ENCODE assay signal across 7 cellular contexts in genomic region chr11:95337972-95338429, GRCh38.
A peak's percentile ranks its signal among the peaks of the same experiment; 100 is the strongest.
DNase-seq lines count a peak whose midpoint lies in the region; TF ChIP-seq lines count a peak whose summit lies in the region.

No MANE protein-coding gene starts in this region.

- no peak for TF ChIP-seq CTCF in hepatocyte (IDR thresholded peaks at IDR 0.05; ENCODE audit: poor library complexity)

- WGBS in GM23248 (ENCODE audit: low coverage in 1 of 2, low lambda C conversion rate in 2 of 2, missing lambda C conversion rate in 2 of 2), 2 experiments: 73 to 85% methylated on average over 2 of the region's 2 CpGs
- WGBS in hepatocyte (ENCODE audit: low lambda C conversion rate, missing lambda C conversion rate): 43% methylated on average over 2 of the region's 2 CpGs

- H3K27ac ChIP-seq in GM23248 (no peak overlapping the region), hepatocyte (peak overlapping the region; percentile 97), temporal lobe (ENCODE audit: low read depth, low read length) (peak overlapping the region; percentile 66)

- in situ Hi-C loops in GM23248 (cut with MboI): no loop called here

- H3K9me3 ChIP-seq in GM23248 (ENCODE audit: low read depth): no peaks in the 10 kb centered on the region
- no peaks in the 10 kb centered on the region for H3K9me3 ChIP-seq in hepatocyte (ENCODE audit: low read depth)

- peak overlapping the region; percentile 61 for H3K9ac ChIP-seq in GM23248

- H3K9me2 ChIP-seq in GM23248 (ENCODE audit: insufficient read depth) (no peaks in the 10 kb centered on the region), hepatocyte (replicated peaks; ENCODE audit: insufficient read depth) (no peaks in the 10 kb centered on the region)

- H3K36me3 ChIP-seq in GM23248 (ENCODE audit: low read depth) (no peaks in the 10 kb centered on the region), hepatocyte (replicated peaks; ENCODE audit: insufficient read depth, low read depth) (no peaks in the 10 kb centered on the region)

- no peaks in the 10 kb centered on the region for H3K27me3 ChIP-seq in GM23248 (replicated peaks; ENCODE audit: insufficient read depth)
- no peaks in the 10 kb centered on the region for H3K27me3 ChIP-seq in hepatocyte

- H3K4me1 ChIP-seq in GM23248 (ENCODE audit: insufficient read depth): peaks cover 26% of the 10 kb centered on the region
- peaks cover 41% of the 10 kb centered on the region for H3K4me1 ChIP-seq in hepatocyte (ENCODE audit: insufficient read depth)

- DNase-seq in GM23248 (peak; percentile 18), NCI-H446 treated with DMSO at 0.1 percent for 48 hours (lab: John Stamatoyannopoulos, UW) (peak; percentile 67), hepatocyte (ENCODE audit: low spot score) (no peak), NCI-H1436 (lab: John Stamatoyannopoulos, UW) (no peak), HUDEP-2 (lab: John Stamatoyannopoulos, UW; ENCODE audit: unreplicated experiment in 76 of 76) (no peak), NCI-H2227 treated with DMSO at 0.1 percent for 48 hours (lab: John Stamatoyannopoulos, UW) (no peak)

- H3K4me3 ChIP-seq in GM23248: 0 out of 2 replicates have a peak overlapping the region, but pooled peaks have one; percentile 46
- no peak overlapping the region for H3K4me3 ChIP-seq in hepatocyte

- H2AFZ ChIP-seq in GM23248: peak overlapping the region; percentile 86
- H2AFZ ChIP-seq in hepatocyte: peak overlapping the region; percentile 7

- peak overlapping the region; percentile 60 for H3K4me2 ChIP-seq in GM23248 (ENCODE audit: unreplicated experiment)
- peak overlapping the region; percentile 53 for H3K4me2 ChIP-seq in hepatocyte

- peaks cover 15% of the 10 kb centered on the region; the same call in 1 of the 2 replicates for H3F3A ChIP-seq in GM23248 (ENCODE audit: insufficient read depth)

- no peaks in the 10 kb centered on the region for H4K20me1 ChIP-seq in GM23248 (ENCODE audit: insufficient read depth)
- no peaks in the 10 kb centered on the region for H4K20me1 ChIP-seq in hepatocyte (ENCODE audit: insufficient read depth, poor library complexity, severe bottlenecking)

- no peaks in the 10 kb centered on the region for H3K79me2 ChIP-seq in GM23248 (ENCODE audit: insufficient read depth)
- H3K79me2 ChIP-seq in hepatocyte: no peaks in the 10 kb centered on the region

Comparison
In these comparisons a context has a peak if more than half of its experiments do, and no peak if none do; other contexts are left out.
1. DNase-seq: peak in GM23248 (single experiment) and NCI-H446 treated with DMSO at 0.1 percent for 48 hours (single experiment); none in hepatocyte (single experiment), NCI-H1436 (single experiment), HUDEP-2 (0 of 76) and NCI-H2227 treated with DMSO at 0.1 percent for 48 hours (single experiment).